ENCODE assay signal across 8 cellular contexts in the genomic region with DNA sequence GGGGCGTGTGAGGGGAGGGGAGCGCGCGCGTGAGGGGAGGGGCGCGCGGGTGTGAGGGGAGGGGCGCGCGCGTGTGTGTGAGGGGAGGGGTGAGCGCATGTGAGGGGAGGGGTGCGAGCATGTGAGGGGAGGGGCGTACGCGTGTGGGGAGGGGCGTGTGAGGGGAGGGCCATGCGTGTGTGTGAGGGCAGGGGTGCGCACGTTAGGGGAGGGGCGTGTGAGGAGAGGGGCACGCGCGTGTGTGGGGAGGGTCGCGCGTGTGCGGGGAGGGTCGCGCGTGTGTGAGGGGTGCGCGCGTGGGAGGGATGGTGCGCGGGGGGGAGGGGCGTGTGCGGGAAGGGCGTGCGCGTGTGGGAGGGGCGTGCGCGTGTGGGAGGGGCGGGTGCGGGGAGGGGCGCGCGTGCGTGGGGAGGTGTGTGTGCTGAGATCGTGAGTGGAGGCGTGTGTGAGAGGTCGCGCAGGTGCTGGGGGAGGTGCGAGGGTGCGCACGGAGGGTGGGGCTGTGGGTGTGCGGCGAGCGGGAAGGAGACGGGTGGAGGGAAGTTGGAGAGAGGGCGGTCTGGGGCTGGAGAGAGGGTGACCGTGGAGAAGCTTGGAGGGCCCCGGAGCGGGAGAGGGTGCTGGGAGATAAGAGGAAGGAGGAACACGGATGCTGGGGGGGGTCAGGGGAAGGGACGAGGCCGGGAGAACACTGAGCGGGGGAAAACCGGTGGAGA. TPM values are rescaled to one million over a fixed set of nuclear protein-coding genes. Genes with fewer than 3 reads are reported as not detected.
A peak's percentile ranks its signal among the peaks of the same experiment; 100 is the strongest.
DNase-seq lines count a peak whose midpoint lies in the region; ATAC-seq and TF ChIP-seq lines count a peak whose summit lies in the region.

No MANE protein-coding gene starts in this region.

- H3K36me3 ChIP-seq in breast epithelium (no peaks in the 10 kb centered on the region), smooth muscle cell (ENCODE audit: low read depth) (no peaks in the 10 kb centered on the region)

- no CpG with 5 or more reads among the region's 71 CpGs for WGBS in smooth muscle cell (ENCODE audit: low lambda C conversion rate)

- H2AFZ ChIP-seq in smooth muscle cell (ENCODE audit: low read depth): no peak overlapping the region

- ATAC-seq in HG03460 (IDR thresholded peaks at IDR 0.05; ENCODE audit: unreplicated experiment): no peak
- ATAC-seq in GM19351 (IDR thresholded peaks at IDR 0.05; ENCODE audit: unreplicated experiment): no peak

- H3K9me3 ChIP-seq in breast epithelium (no peaks in the 10 kb centered on the region), smooth muscle cell (replicated peaks; ENCODE audit: low read depth) (no peaks in the 10 kb centered on the region)

- H4K20me1 ChIP-seq in smooth muscle cell (ENCODE audit: low read depth): peaks cover 76% of the 10 kb centered on the region

- H3K27me3 ChIP-seq in breast epithelium (no peaks in the 10 kb centered on the region), smooth muscle cell (ENCODE audit: low read depth) (no peaks in the 10 kb centered on the region)

- H3K4me1 ChIP-seq in breast epithelium (no peaks in the 10 kb centered on the region), smooth muscle cell (ENCODE audit: low read depth) (no peaks in the 10 kb centered on the region)

- peaks cover 14 to 20% of the 10 kb centered on the region in 2 donors for H3K4me1 Mint-ChIP-seq in immature natural killer cell

- peak overlapping the region; percentile 88 to 95 (median 93) for H3K4me3 Mint-ChIP-seq in immature natural killer cell

- H3K9me3 Mint-ChIP-seq in immature natural killer cell: no peaks in the 10 kb centered on the region

- peaks cover 15% of the 10 kb centered on the region for H3K79me2 ChIP-seq in smooth muscle cell (ENCODE audit: low read depth)

- H3F3A ChIP-seq in smooth muscle cell (ENCODE audit: low read depth): peaks cover 5% of the 10 kb centered on the region

- intact Hi-C loops in breast epithelium (cut with DNase I; ENCODE audit: low total_unique reads): loop anchor here (2.0 kb wide), 1 partner anchor 78 kb away; a partner anchor contains a TSS

- no peak for TF ChIP-seq CTCF in LNCaP clone FGC (IDR thresholded peaks at IDR 0.05; ENCODE audit: control insufficient read depth, extremely low read depth, insufficient read depth)
- TF ChIP-seq CTCF in WI38 (IDR thresholded peaks at IDR 0.05; ENCODE audit: low read depth, low read length): no peak
- TF ChIP-seq CTCF in breast epithelium (IDR thresholded peaks at IDR 0.05): no peak
- no peak for TF ChIP-seq CTCF in smooth muscle cell (IDR thresholded peaks at IDR 0.05; ENCODE audit: borderline replicate concordance, insufficient read depth, poor library complexity, severe bottlenecking)

- peaks cover 5 to 19% (median 12%) of the 10 kb centered on the region in 3 donors for H3K27me3 Mint-ChIP-seq in immature natural killer cell (ENCODE audit: low read depth in 3 of 3)

- peak overlapping the region; percentile 11 for H3K9ac ChIP-seq in smooth muscle cell (ENCODE audit: low read depth)

- TF ChIP-seq POLR2A in breast epithelium (IDR thresholded peaks at IDR 0.05): no peak

- DNase-seq in EH (ENCODE audit: low read depth) (peak; percentile 50), LNCaP clone FGC (ENCODE audit: low read depth) (no peak), breast epithelium (ENCODE audit: low spot score in 2 of 2) (peak in 1 of 2 donors; percentile 74), immature natural killer cell (peak; percentile 42 to 71 (median 52)), smooth muscle cell (lab: John Stamatoyannopoulos, UW; ENCODE audit: unreplicated experiment) (peak; percentile 33)

- peak overlapping the region; percentile 64 for H3K4me3 ChIP-seq in LNCaP clone FGC (ENCODE audit: low read depth, low read length)
- peak overlapping the region; percentile 70 for H3K4me3 ChIP-seq in WI38 (ENCODE audit: low read depth, low read length)
- peak overlapping the region; percentile 65 to 96 (median 80) for H3K4me3 ChIP-seq in breast epithelium
- peak overlapping the region; percentile 89 for H3K4me3 ChIP-seq in smooth muscle cell

- peak overlapping the region; percentile 91 for H3K4me2 ChIP-seq in smooth muscle cell

- peak overlapping the region; percentile 91 to 98 for H3K27ac ChIP-seq in breast epithelium
- H3K27ac ChIP-seq in smooth muscle cell (ENCODE audit: low read depth): no peak overlapping the region

- peak overlapping the region in 5 of 6 donors; percentile 55 to 93 (median 75) for H3K27ac Mint-ChIP-seq in immature natural killer cell

- peaks cover 0 to 5% (median 0%) of the 10 kb centered on the region in 3 donors for H3K36me3 Mint-ChIP-seq in immature natural killer cell

RNA-seq across cellular contexts. Expression of a gene that starts 19.7 kb away (rescaled TPM):
- total RNA-seq in breast epithelium: 100 to 1,000 TPM in 1 of 3 donors, 10 to 100 TPM in 2; 75.4 to 137 (median 79.5) TPM
- 10 to 100 TPM in 1 of 3 donors, 1 to 10 TPM in 2; 7.1 to 11.4 (median 9.7) TPM for polyA plus RNA-seq in immature natural killer cell
- total RNA-seq in smooth muscle cell: 42.6 and 52.3 TPM in 2 replicates
- 35.9 and 47.9 TPM in 2 replicates for polyA plus RNA-seq in smooth muscle cell
